In genomic region chr7:21261627-21262564, GRCh38 we compare ENCODE assay signal across 8 cellular contexts.
DNase-seq lines count a peak whose midpoint lies in the region; ATAC-seq and TF ChIP-seq lines count a peak whose summit lies in the region.

No MANE protein-coding gene starts in this region.

- no peaks in the 10 kb centered on the region for H3K36me3 Mint-ChIP-seq in Caco-2 (ENCODE audit: insufficient read depth, unreplicated experiment)
- H3K36me3 Mint-ChIP-seq in activated T-helper 17 cell treated with anti-CD3 and anti-CD28 coated beads, Interleukin-2, amount 50 U/mL, for 72 hours (ENCODE audit: low read depth) = no peaks in the 10 kb centered on the region

- no peak overlapping the region for H3K9ac ChIP-seq in iPS-20b (ENCODE audit: low read depth, low read length)

- no peak overlapping the region for H3K27ac ChIP-seq in Peyer's patch
- no peak overlapping the region for H3K27ac ChIP-seq in iPS-20b (ENCODE audit: low read length)

- TF ChIP-seq CTCF in Caco-2 (IDR thresholded peaks at IDR 0.05; ENCODE audit: insufficient read depth in 1 of 2, low read depth in 1 of 2, low read length in 1 of 2, severe bottlenecking in 1 of 2, unreplicated experiment in 1 of 2) = peak; percentile 78 to 84
- TF ChIP-seq CTCF in Peyer's patch (IDR thresholded peaks at IDR 0.05) = peak; percentile 24 to 52 (median 47)
- TF ChIP-seq CTCF in omental fat pad (IDR thresholded peaks at IDR 0.05) = no peak

- H3K27me3 Mint-ChIP-seq in Caco-2 (ENCODE audit: insufficient read depth, unreplicated experiment) = no peaks in the 10 kb centered on the region
- H3K27me3 Mint-ChIP-seq in activated T-helper 17 cell treated with anti-CD3 and anti-CD28 coated beads, Interleukin-2, amount 50 U/mL, for 72 hours = peaks cover 3% of the 10 kb centered on the region

- H3K4me3 Mint-ChIP-seq in Caco-2 (ENCODE audit: unreplicated experiment) = no peak overlapping the region
- no peak overlapping the region for H3K4me3 Mint-ChIP-seq in activated T-helper 17 cell treated with anti-CD3 and anti-CD28 coated beads, Interleukin-2, amount 50 U/mL, for 72 hours

- H3K27me3 ChIP-seq in Caco-2 (replicated peaks; ENCODE audit: control insufficient read depth, insufficient read depth, low read length) (no peaks in the 10 kb centered on the region), Peyer's patch (no peaks in the 10 kb centered on the region), iPS-20b (ENCODE audit: insufficient read depth, low read length) (no peaks in the 10 kb centered on the region)

- no TSS peak for BruUV-seq in Caco-2 (replicated peaks; lab: Mats Ljungman, UMichigan)

- H3K4me1 Mint-ChIP-seq in Caco-2 (ENCODE audit: low read depth, unreplicated experiment) = no peaks in the 10 kb centered on the region
- H3K4me1 Mint-ChIP-seq in activated T-helper 17 cell treated with anti-CD3 and anti-CD28 coated beads, Interleukin-2, amount 50 U/mL, for 72 hours = peaks cover 8% of the 10 kb centered on the region

- DNase-seq in Caco-2 (peak; percentile 67 to 71), HPDE6-E6E7 (ENCODE audit: extremely low spot score) (peak; percentile 11), Peyer's patch (peak in 2 of 3 donors; percentile 62 to 76), omental fat pad (ENCODE audit: low spot score) (no peak)
- peak in 2 of 3 donors; percentile 4 to 7 for DNase-seq in stimulated activated CD4-positive, alpha-beta T cell treated with anti-CD3 and anti-CD28 coated beads, TNF-alpha, amount 100 ng/mL, for 1 hour (ENCODE audit: low read depth in 3 of 3, low spot score in 1 of 3)

- no peaks in the 10 kb centered on the region for H3K4me1 ChIP-seq in Caco-2
- no peaks in the 10 kb centered on the region for H3K4me1 ChIP-seq in Peyer's patch
- peaks cover 13% of the 10 kb centered on the region; the same call in 1 of the 2 replicates for H3K4me1 ChIP-seq in iPS-20b (ENCODE audit: insufficient read depth, low read length)

- no peaks in the 10 kb centered on the region for H3K9me3 ChIP-seq in Caco-2
- no peaks in the 10 kb centered on the region for H3K9me3 ChIP-seq in Peyer's patch
- H3K9me3 ChIP-seq in iPS-20b (ENCODE audit: insufficient read depth, low read depth, low read length) = no peaks in the 10 kb centered on the region

- no peaks in the 10 kb centered on the region for H3K9me3 Mint-ChIP-seq in Caco-2 (ENCODE audit: unreplicated experiment)
- H3K9me3 Mint-ChIP-seq in activated T-helper 17 cell treated with anti-CD3 and anti-CD28 coated beads, Interleukin-2, amount 50 U/mL, for 72 hours = no peaks in the 10 kb centered on the region

- TF ChIP-seq POLR2A in Peyer's patch (IDR thresholded peaks at IDR 0.05) = no peak

- ATAC-seq in GM19351 (IDR thresholded peaks at IDR 0.05; ENCODE audit: unreplicated experiment) (peak; percentile 98), omental fat pad (ENCODE audit: low FRiP score) (no peak)
- ATAC-seq in activated T-helper 17 cell treated with anti-CD3 and anti-CD28 coated beads, Interleukin-2, amount 50 U/mL, for 72 hours (replicated peaks) = peak; percentile 55

- CTCF ChIA-PET in Caco-2 (lab: Charles Lee) = interaction anchor here (0.9 to 1.0 kb wide), 5 partner anchors 165 to 505 kb away, joined by 3 to 10 read pairs (median 3); partner anchors contain the start of gene SP4

- H3K4me3 ChIP-seq in Caco-2 (ENCODE audit: low read depth, low read length) (no peak overlapping the region), Peyer's patch (no peak overlapping the region), iPS-20b (ENCODE audit: low read length) (peak overlapping the region; percentile 34; the same call in 1 of the 2 replicates)

- no peak overlapping the region for H3K27ac Mint-ChIP-seq in Caco-2 (ENCODE audit: unreplicated experiment)
- H3K27ac Mint-ChIP-seq in activated T-helper 17 cell treated with anti-CD3 and anti-CD28 coated beads, Interleukin-2, amount 50 U/mL, for 72 hours = no peak overlapping the region

- no peaks in the 10 kb centered on the region for H3K36me3 ChIP-seq in Caco-2 (ENCODE audit: control insufficient read depth, insufficient read depth, low read length)
- H3K36me3 ChIP-seq in Peyer's patch = no peaks in the 10 kb centered on the region
- H3K36me3 ChIP-seq in iPS-20b (ENCODE audit: insufficient read depth, low read depth, low read length) = no peaks in the 10 kb centered on the region

- POLR2A ChIA-PET in Caco-2 (lab: Charles Lee) = no interaction called here

- intact Hi-C loops in Caco-2 (cut with micrococcal nuclease; ENCODE audit: unreplicated experiment) = loop anchor here (1.0 to 2.0 kb wide), 4 partner anchors 165 to 505 kb away; no protein-coding TSS in a partner anchor

Comparison
In these comparisons a context has a peak if more than half of its experiments do, and no peak if none do; other contexts are left out.
1. CTCF ChIP-seq: peak in Caco-2 (2 of 2) and Peyer's patch (6 of 6); none in omental fat pad (0 of 3).